ENCODE assay signal across 3 cellular contexts in genomic region chr19:3202895-3203294, GRCh38. TPM values are rescaled to one million over a fixed set of nuclear protein-coding genes. Genes with fewer than 3 reads are reported as not detected.
"Had no signal": no experiment of that assay in that cellular context is flagged by ENCODE, and none has a peak within 500 bp of the region (broad histone marks: within the 10 kb centered on the region; RNA-seq: fewer than 3 reads in every experiment).

No MANE protein-coding gene starts in this region.

RNA-seq across cellular contexts. Expression of gene CELF5, which starts 21.6 kb away (rescaled TPM):
- total RNA-seq: HT1080, IMR-90 had no signal

RNA-seq across cellular contexts. Expression of gene S1PR4, which starts 24.3 kb away (rescaled TPM):
- total RNA-seq: HT-29, IMR-90 had no signal
